ENCODE assay signal across 9 cellular contexts in genomic region chr14:24058260-24058950, GRCh38. TPM values are rescaled to one million over a fixed set of nuclear protein-coding genes. Genes with fewer than 3 reads are reported as not detected.
DNase-seq lines count a peak whose midpoint lies in the region; ATAC-seq and TF ChIP-seq lines count a peak whose summit lies in the region.
"Had no signal": no experiment of that assay in that cellular context is flagged by ENCODE, and none has a peak within 500 bp of the region (broad histone marks: within the 10 kb centered on the region; RNA-seq: fewer than 3 reads in every experiment).

No MANE protein-coding gene starts in this region.

- H3K27me3 ChIP-seq in AG04450 (ENCODE audit: control insufficient read depth, insufficient read depth, low read length): peaks cover 36% of the 10 kb centered on the region
- H3K27me3 ChIP-seq in OCI-LY1 (ENCODE audit: insufficient read depth, low read length): no peaks in the 10 kb centered on the region
- H3K27me3 ChIP-seq in heart right ventricle: peaks cover 0 to 6% (median 0%) of the 10 kb centered on the region in 7 donors

- ATAC-seq in HG03565 (IDR thresholded peaks at IDR 0.05; ENCODE audit: unreplicated experiment) (peak; percentile 49), heart right ventricle (peak; percentile 68 to 91 (median 83)), HG03439 (IDR thresholded peaks at IDR 0.05; ENCODE audit: unreplicated experiment) (no peak)

- H3K4me1 ChIP-seq in OCI-LY1 (ENCODE audit: insufficient read depth, low read length, severe bottlenecking) (no peaks in the 10 kb centered on the region), heart right ventricle (peaks cover 0 to 3% (median 0%) of the 10 kb centered on the region in 9 donors)

- POLR2A ChIA-PET in AG04450 (lab: Yijun Ruan, JAX): interaction anchor here (0.6 to 1.6 kb wide), 5 partner anchors 23 to 230 kb away, joined by 3 to 9 read pairs (median 4); partner anchors contain the start of gene TINF2

- DNase-seq in AG04450 (ENCODE audit: low read depth, low spot score): peak; percentile 59
- peak; percentile 86 for DNase-seq in GM03348 (ENCODE audit: low spot score)
- peak in 47 of 58 donors; percentile 9 to 83 (median 50) for DNase-seq in anterior cingulate cortex (lab: John Stamatoyannopoulos, UW)
- peak; percentile 29 to 42 for DNase-seq in heart right ventricle
- peak; percentile 81 for DNase-seq in putamen (ENCODE audit: low spot score)

- H3K4me2 ChIP-seq in OCI-LY1 (ENCODE audit: low read length): no peak overlapping the region

- CTCF ChIA-PET in AG04450 (lab: Charles Lee): interaction anchor here (0.6 to 4.6 kb wide), 22 partner anchors 9 to 373 kb away, joined by 3 to 196 read pairs (median 6); partner anchors contain the start of genes CIDEB, DCAF11, IRF9 and NRL

- no peaks in the 10 kb centered on the region for H3F3A ChIP-seq in OCI-LY1 (ENCODE audit: insufficient read depth, low read length)

- no peaks in the 10 kb centered on the region for H3K9me3 ChIP-seq in AG04450 (ENCODE audit: control insufficient read depth, insufficient read depth, low read length)
- no peaks in the 10 kb centered on the region for H3K9me3 ChIP-seq in OCI-LY1 (ENCODE audit: low read length)
- H3K9me3 ChIP-seq in heart right ventricle: no peaks in the 10 kb centered on the region

- no peak overlapping the region for H3K9ac ChIP-seq in OCI-LY1 (ENCODE audit: low read length)

- H3K4me3 ChIP-seq in AG04450 (ENCODE audit: low read depth, low read length): no peak overlapping the region
- no peak overlapping the region for H3K4me3 ChIP-seq in OCI-LY1 (ENCODE audit: low read depth, low read length, poor library complexity, severe bottlenecking)
- no peak overlapping the region for H3K4me3 ChIP-seq in heart right ventricle

- H2AFZ ChIP-seq in OCI-LY1 (ENCODE audit: low read length): no peak overlapping the region

- no peaks in the 10 kb centered on the region for H3K9me2 ChIP-seq in OCI-LY1 (ENCODE audit: low read depth, low read length)

- intact Hi-C loops in heart right ventricle (cut with DNase I): loop anchor here in 9 of 10 donors (1.0 to 5.0 kb wide), 10 partner anchors 30 to 102 kb away; partner anchors contain the start of genes PCK2 (in 3 of the 9) and IRF9 (in 2 of the 9)

- 44 to 57% methylated on average over 7 of the region's 7 CpGs for WGBS in heart right ventricle, 2 donors

- H3K79me2 ChIP-seq in OCI-LY1 (ENCODE audit: insufficient read depth, low read length): no peaks in the 10 kb centered on the region

- TF ChIP-seq CTCF in AG04450 (IDR thresholded peaks at IDR 0.05; ENCODE audit: low read depth, low read length) (peak; percentile 93), OCI-LY1 (IDR thresholded peaks at IDR 0.05; ENCODE audit: low read length) (peak; percentile 93), heart right ventricle (IDR thresholded peaks at IDR 0.05) (peak; percentile 48 to 94 (median 77))

- H3K27ac ChIP-seq in AG04450 (ENCODE audit: low read depth, low read length) (no peak overlapping the region), OCI-LY1 (ENCODE audit: low read depth, low read length, poor library complexity, severe bottlenecking) (no peak overlapping the region), heart right ventricle (no peak overlapping the region)

- H4K20me1 ChIP-seq in OCI-LY1 (ENCODE audit: insufficient read depth, low read length): no peaks in the 10 kb centered on the region

- H3K36me3 ChIP-seq in OCI-LY1 (ENCODE audit: insufficient read depth, low read length): no peaks in the 10 kb centered on the region
- H3K36me3 ChIP-seq in heart right ventricle: no peaks in the 10 kb centered on the region

RNA-seq across cellular contexts. Expression of gene CARMIL3, which starts 6.6 kb away (rescaled TPM):
- polyA plus RNA-seq in AG04450 (2011; rRNA removed) (0.02 TPM in 1 of 2 replicates, not detected in the other), heart right ventricle (under 1 TPM; 0.13 to 0.44 TPM)
- polyA minus RNA-seq in AG04450 (2011; rRNA and poly(A)+ RNA removed): not detected in 2 replicates
- under 1 TPM in 7 of 10 donors, not detected in 3; 0.06 to 0.31 (median 0.08) TPM for total RNA-seq in heart right ventricle

RNA-seq across cellular contexts. Expression of gene CPNE6, which starts 13.0 kb away (rescaled TPM):
- not detected in 2 replicates for polyA plus RNA-seq in AG04450 (2011; rRNA removed)
- polyA minus RNA-seq in AG04450 (2011; rRNA and poly(A)+ RNA removed): not detected in 2 replicates
- total RNA-seq in heart right ventricle: under 1 TPM in 4 of 10 donors, not detected in 6; 0.12 to 0.64 (median 0.41) TPM
- polyA plus RNA-seq in heart right ventricle: not detected
- total RNA-seq: mononuclear cell had no signal

RNA-seq across cellular contexts. Expression of gene PCK2, which starts 35.7 kb away (rescaled TPM):
- polyA plus RNA-seq in AG04450 (2011; rRNA removed) (47.0 and 59.9 TPM in 2 replicates), heart right ventricle (1 to 10 TPM; 2.5 to 7.3 TPM)
- polyA minus RNA-seq in AG04450 (2011; rRNA and poly(A)+ RNA removed): 69.2 and 97.4 TPM in 2 replicates
- total RNA-seq in heart right ventricle: 1 to 10 TPM in 9 of 10 donors, under 1 TPM in 1; 0.75 to 6.8 (median 2.6) TPM

RNA-seq across cellular contexts. Expression of gene DCAF11, which starts 56.2 kb away (rescaled TPM):
- polyA plus RNA-seq in AG04450 (2011; rRNA removed): 29.7 and 32.5 TPM in 2 replicates
- 35.4 and 43.4 TPM in 2 replicates for polyA minus RNA-seq in AG04450 (2011; rRNA and poly(A)+ RNA removed)
- total RNA-seq in heart right ventricle: 10 to 100 TPM; 62.2 to 99.7 (median 73.0) TPM
- 10 to 100 TPM; 19.7 to 72.7 TPM for polyA plus RNA-seq in heart right ventricle

RNA-seq across cellular contexts. Expression of gene NRL, which starts 56.3 kb away (rescaled TPM):
- polyA plus RNA-seq in AG04450 (2011; rRNA removed) (0.41 and 0.46 TPM in 2 replicates), heart right ventricle (1 to 10 TPM; 1.5 to 3.3 TPM)
- polyA minus RNA-seq in AG04450 (2011; rRNA and poly(A)+ RNA removed): 0.23 and 0.83 TPM in 2 replicates
- total RNA-seq in heart right ventricle: 1 to 10 TPM; 1.7 to 3.5 (median 2.2) TPM

Comparison
In these comparisons a context has a peak if more than half of its experiments do, and no peak if none do; other contexts are left out.
1. DNase-seq: peak in every context shown above with its lines; median percentile 86 in GM03348; 81 in putamen; 59 in AG04450; 50 in anterior cingulate cortex; 36 in heart right ventricle.